17 cellular contexts compared by ENCODE assay signal in genomic region chr15:63522143-63522531, GRCh38. TPM values are rescaled to one million over a fixed set of nuclear protein-coding genes. Genes with fewer than 3 reads are reported as not detected.
A peak's percentile ranks its signal among the peaks of the same experiment; 100 is the strongest.
DNase-seq lines count a peak whose midpoint lies in the region; ATAC-seq and TF ChIP-seq lines count a peak whose summit lies in the region.
"Had no signal": no experiment of that assay in that cellular context is flagged by ENCODE, and none has a peak within 500 bp of the region (broad histone marks: within the 10 kb centered on the region; RNA-seq: fewer than 3 reads in every experiment).

No MANE protein-coding gene starts in this region.

- H3K4me3 Mint-ChIP-seq in CD4-positive, alpha-beta memory T cell = peak overlapping the region in 6 of 8 donors; percentile 6 to 78 (median 60)
- H3K4me3 Mint-ChIP-seq: activated CD4-positive, alpha-beta T cell treated with anti-CD3 and anti-CD28 coated beads, Interleukin-2, amount 10 ng/mL, durations not matched to agents 24 days and 14 days; activated T-cell treated with anti-CD3 and anti-CD28 coated beads, Interleukin-2, amount 50 U/mL, for 4 hours; dendritic cell treated with granulocyte-macrophage colony-stimulating factor and Interleukin-4, amounts not matched to agents 40 ng/mL and 50 ng/mL, for 4 days; type B pancreatic cell had no signal

- H3K4me2 ChIP-seq in fibroblast of lung (ENCODE audit: extremely low read depth, insufficient read depth, low read length) = no peak overlapping the region

- peaks cover 73 to 98% (median 87%) of the 10 kb centered on the region in 4 donors for H3K4me1 Mint-ChIP-seq in CD4-positive, alpha-beta memory T cell

- H3K9ac ChIP-seq in fibroblast of lung (ENCODE audit: insufficient read depth, low read length) = no peak overlapping the region

- no peaks in the 10 kb centered on the region for H4K20me1 ChIP-seq in fibroblast of lung (ENCODE audit: control insufficient read depth, extremely low read depth, insufficient read depth, low read length)

- no peaks in the 10 kb centered on the region for H3K27me3 Mint-ChIP-seq in CD4-positive, alpha-beta memory T cell
- H3K27me3 Mint-ChIP-seq: activated CD4-positive, alpha-beta T cell treated with anti-CD3 and anti-CD28 coated beads, Interleukin-2, amount 10 ng/mL, durations not matched to agents 24 days and 14 days; dendritic cell treated with granulocyte-macrophage colony-stimulating factor and Interleukin-4, amounts not matched to agents 40 ng/mL and 50 ng/mL, for 4 days; type B pancreatic cell had no signal

- no peak overlapping the region for H2AFZ ChIP-seq in fibroblast of lung (ENCODE audit: low read length)

- no peaks in the 10 kb centered on the region for H3K9me3 ChIP-seq in CD4-positive, alpha-beta memory T cell (ENCODE audit: control insufficient read depth in 1 of 2, low read length in 2 of 2)
- no peaks in the 10 kb centered on the region for H3K9me3 ChIP-seq in fibroblast of lung (ENCODE audit: control insufficient read depth, insufficient read depth, low read depth, low read length)
- H3K9me3 ChIP-seq: pancreas had no signal

- ATAC-seq in sciatic nerve = peak; percentile 13
- ATAC-seq in HG03342 (IDR thresholded peaks at IDR 0.05; ENCODE audit: unreplicated experiment) = no peak
- ATAC-seq: activated T-cell treated with anti-CD3 and anti-CD28 coated beads, Interleukin-2, amount 50 U/mL, for 4 hours had no signal

- H3K27me3 ChIP-seq in CD4-positive, alpha-beta memory T cell (ENCODE audit: insufficient read depth, low read length) = no peaks in the 10 kb centered on the region
- no peaks in the 10 kb centered on the region for H3K27me3 ChIP-seq in fibroblast of lung (ENCODE audit: control insufficient read depth, insufficient read depth, low read length)
- H3K27me3 ChIP-seq: pancreas had no signal

- no peak for TF ChIP-seq CTCF in fibroblast of lung (conservative IDR thresholded peaks at IDR 0.05 in 1 of 2, IDR thresholded peaks at IDR 0.05 in 1 of 2; ENCODE audit: low read depth in 1 of 2, low read length in 2 of 2)

- H3K36me3 ChIP-seq in CD4-positive, alpha-beta memory T cell (ENCODE audit: insufficient read depth, low read length) = no peaks in the 10 kb centered on the region
- H3K36me3 ChIP-seq in fibroblast of lung (ENCODE audit: control insufficient read depth, insufficient read depth, low read length) = no peaks in the 10 kb centered on the region
- H3K36me3 ChIP-seq: pancreas had no signal

- DNase-seq in CD4-positive, alpha-beta memory T cell = no peak
- DNase-seq in NCI-H446 (lab: John Stamatoyannopoulos, UW) = peak; percentile 29 to 52
- DNase-seq in fibroblast of lung (ENCODE audit: low read depth in 2 of 2) = peak in 1 of 2 donors; percentile 27
- DNase-seq in sciatic nerve (ENCODE audit: low spot score) = no peak
- DNase-seq in activated effector memory CD4-positive, alpha-beta T cell treated with anti-CD3 and anti-CD28 coated beads, Interleukin-2, amount 50 U/mL, for 16 hours = no peak
- no peak for DNase-seq in SIG-M5 (lab: John Stamatoyannopoulos, UW)
- no peak for DNase-seq in DMS53 treated with DMSO at 0.1 percent for 48 hours (lab: John Stamatoyannopoulos, UW; ENCODE audit: unreplicated experiment)
- DNase-seq: activated CD4-positive, alpha-beta T cell treated with anti-CD3 and anti-CD28 coated beads, Interleukin-2, amount 10 ng/mL, durations not matched to agents 24 days and 14 days; activated T-cell treated with anti-CD3 and anti-CD28 coated beads, Interleukin-2, amount 50 U/mL, for 4 hours; anterior cingulate cortex; GF-D8; midbrain; NCI-H526 treated with DMSO at 0.1 percent for 48 hours; pancreas had no signal

- CTCF ChIA-PET in CD4-positive, alpha-beta memory T cell (lab: Charles Lee; ENCODE audit: partially characterized antibody) = interaction anchor here (1.2 to 2.2 kb wide), 4 partner anchors 12 to 55 kb away, joined by 3 to 12 read pairs (median 4); no protein-coding TSS in a partner anchor

- peak overlapping the region in 5 of 7 donors; percentile 19 to 83 (median 37) for H3K27ac Mint-ChIP-seq in CD4-positive, alpha-beta memory T cell
- H3K27ac Mint-ChIP-seq: activated CD4-positive, alpha-beta T cell treated with anti-CD3 and anti-CD28 coated beads, Interleukin-2, amount 10 ng/mL, durations not matched to agents 24 days and 14 days; dendritic cell treated with granulocyte-macrophage colony-stimulating factor and Interleukin-4, amounts not matched to agents 40 ng/mL and 50 ng/mL, for 4 days; type B pancreatic cell had no signal

- peaks cover 89% of the 10 kb centered on the region for H3K79me2 ChIP-seq in fibroblast of lung (ENCODE audit: control insufficient read depth, insufficient read depth, low read length)

- no peaks in the 10 kb centered on the region for H3K9me3 Mint-ChIP-seq in CD4-positive, alpha-beta memory T cell
- H3K9me3 Mint-ChIP-seq: activated CD4-positive, alpha-beta T cell treated with anti-CD3 and anti-CD28 coated beads, Interleukin-2, amount 10 ng/mL, durations not matched to agents 24 days and 14 days; activated T-cell treated with anti-CD3 and anti-CD28 coated beads, Interleukin-2, amount 50 U/mL, for 4 hours; dendritic cell treated with granulocyte-macrophage colony-stimulating factor and Interleukin-4, amounts not matched to agents 40 ng/mL and 50 ng/mL, for 4 days; type B pancreatic cell had no signal

- POLR2A ChIA-PET in CD4-positive, alpha-beta memory T cell (lab: Charles Lee; ENCODE audit: partially characterized antibody) = interaction anchor here (1.3 to 4.7 kb wide), 3 partner anchors 17 to 78 kb away, joined by 4 to 27 read pairs (median 5); partner anchors contain the start of gene USP3

- intact Hi-C loops in CD4-positive, alpha-beta memory T cell (cut with micrococcal nuclease) = no loop called here
- intact Hi-C loops in sciatic nerve (cut with DNase I) = no loop called here

- H3K4me3 ChIP-seq in CD4-positive, alpha-beta memory T cell (ENCODE audit: low read length in 2 of 2) = no peak overlapping the region
- no peak overlapping the region for H3K4me3 ChIP-seq in fibroblast of lung (replicated peaks in 1 of 4; ENCODE audit: control extremely low read depth in 1 of 4, insufficient read depth in 1 of 4, low read depth in 3 of 4, low read length in 4 of 4)
- H3K4me3 ChIP-seq: pancreas had no signal

- H3K27ac ChIP-seq in CD4-positive, alpha-beta memory T cell (ENCODE audit: low read depth, low read length) = no peak overlapping the region
- H3K27ac ChIP-seq in fibroblast of lung (ENCODE audit: insufficient read depth, low read length) = peak overlapping the region; percentile 53
- H3K27ac ChIP-seq: pancreas had no signal

- peaks cover 0 to 7% of the 10 kb centered on the region in 2 donors for H3K36me3 Mint-ChIP-seq in CD4-positive, alpha-beta memory T cell
- H3K36me3 Mint-ChIP-seq: type B pancreatic cell had no signal

- H3K4me1 ChIP-seq in CD4-positive, alpha-beta memory T cell (ENCODE audit: insufficient read depth, low read length) = peaks cover 98% of the 10 kb centered on the region
- H3K4me1 ChIP-seq in fibroblast of lung (ENCODE audit: control insufficient read depth, extremely low read depth, insufficient read depth, low read length) = peaks cover 20% of the 10 kb centered on the region

RNA-seq across cellular contexts. Expression of gene USP3, which starts 17.7 kb away (rescaled TPM):
- 100 to 1,000 TPM; 148 to 159 TPM for total RNA-seq in CD4-positive, alpha-beta memory T cell
- polyA plus RNA-seq in CD4-positive, alpha-beta memory T cell = 10 to 100 TPM; 61.6 to 76.1 TPM
- 48.5 and 55.5 TPM in 2 replicates for total RNA-seq in fibroblast of lung
- polyA plus RNA-seq in fibroblast of lung = 19.9 and 21.3 TPM in 2 replicates
- 18.4 and 21.1 TPM in 2 replicates for polyA plus RNA-seq in fibroblast of lung (2012)
- polyA minus RNA-seq in fibroblast of lung (ENCODE audit: low replicate concordance) = 18.3 and 53.6 TPM in 2 replicates
- total RNA-seq in sciatic nerve = 58.2 TPM

Comparison
In these comparisons a context has a peak if more than half of its experiments do, and no peak if none do; other contexts are left out.
1. DNase-seq: peak in NCI-H446 (2 of 2); none in CD4-positive, alpha-beta memory T cell (0 of 5), sciatic nerve (single experiment), activated effector memory CD4-positive, alpha-beta T cell treated with anti-CD3 and anti-CD28 coated beads, Interleukin-2, amount 50 U/mL, for 16 hours (single experiment), SIG-M5 (single experiment) and DMS53 treated with DMSO at 0.1 percent for 48 hours (single experiment).